Comparison of ENCODE assay signal across 9 cellular contexts in genomic region chr10:44981172-44982113, GRCh38. TPM values are rescaled to one million over a fixed set of nuclear protein-coding genes. Genes with fewer than 3 reads are reported as not detected.
DNase-seq lines count a peak whose midpoint lies in the region; ATAC-seq, FAIRE-seq and TF ChIP-seq lines count a peak whose summit lies in the region.
"Had no signal": no experiment of that assay in that cellular context is flagged by ENCODE, and none has a peak within 500 bp of the region (broad histone marks: within the 10 kb centered on the region; RNA-seq: fewer than 3 reads in every experiment).

No MANE protein-coding gene starts in this region.

- H4K20me1 ChIP-seq in endothelial cell of umbilical vein (replicated peaks; ENCODE audit: control insufficient read depth, extremely low read depth, insufficient read depth, low read length): no peaks in the 10 kb centered on the region

- no peaks in the 10 kb centered on the region for H3K9me1 ChIP-seq in endothelial cell of umbilical vein (replicated peaks; ENCODE audit: control insufficient read depth, extremely low read depth, insufficient read depth, low read length)

- POLR2A ChIA-PET in endothelial cell of umbilical vein (lab: Charles Lee): interaction anchor here (1.7 to 2.5 kb wide), 2 partner anchors 14 to 20 kb away, joined by 10 to 18 read pairs; partner anchors contain the start of gene ZNF22
- POLR2A ChIA-PET in CD4-positive, alpha-beta memory T cell (lab: Charles Lee; ENCODE audit: partially characterized antibody): no interaction called here

- H3K4me3 ChIP-seq in AG10803 (ENCODE audit: low read length) (no peak overlapping the region), endothelial cell of umbilical vein (replicated peaks in 1 of 3; ENCODE audit: insufficient read depth in 1 of 3, low read depth in 1 of 3, low read length in 3 of 3) (no peak overlapping the region)
- H3K4me3 ChIP-seq in CD4-positive, alpha-beta memory T cell (ENCODE audit: low read length in 2 of 2): no peak overlapping the region
- H3K4me3 ChIP-seq: cardiac muscle cell had no signal

- ATAC-seq in GM21528 (IDR thresholded peaks at IDR 0.05; ENCODE audit: low FRiP score, unreplicated experiment): peak; percentile 58
- no peak for ATAC-seq in stimulated activated naive CD8-positive, alpha-beta T cell treated with anti-CD3 and anti-CD28 coated beads, Interleukin-15, Interleukin-2, amounts not matched to agents 100 U/mL and 50 U/mL, for 24 hours

- peak overlapping the region; percentile 35 for H2AFZ ChIP-seq in endothelial cell of umbilical vein (ENCODE audit: low read depth, low read length)

- no peaks in the 10 kb centered on the region for H3K79me2 ChIP-seq in endothelial cell of umbilical vein (ENCODE audit: control insufficient read depth, insufficient read depth, low read length)

- H3K27ac ChIP-seq in endothelial cell of umbilical vein (ENCODE audit: insufficient read depth, low read depth, low read length): peak overlapping the region; percentile 94
- no peak overlapping the region for H3K27ac ChIP-seq in CD4-positive, alpha-beta memory T cell (ENCODE audit: low read depth, low read length)
- H3K27ac ChIP-seq: cardiac muscle cell had no signal

- intact Hi-C loops in endothelial cell of umbilical vein (cut with micrococcal nuclease): no loop called here
- intact Hi-C loops in CD4-positive, alpha-beta memory T cell (cut with micrococcal nuclease): no loop called here

- peak overlapping the region; percentile 48 for H3K27ac Mint-ChIP-seq in neural crest cell (ENCODE audit: unreplicated experiment)
- H3K27ac Mint-ChIP-seq in CD4-positive, alpha-beta memory T cell: peak overlapping the region in 1 of 7 donors; percentile 22

- dilution Hi-C loops in endothelial cell of umbilical vein (cut with MboI; ENCODE audit: extremely low pct_ligation_motif_present, low sequenced_read_pairs): no loop called here

- peak; percentile 95 for FAIRE-seq in endothelial cell of umbilical vein (lab: Jason Lieb, UNC)

- H3K9me3 Mint-ChIP-seq in neural crest cell: no peaks in the 10 kb centered on the region
- no peaks in the 10 kb centered on the region for H3K9me3 Mint-ChIP-seq in CD4-positive, alpha-beta memory T cell

- no TSS peak for BruUV-seq in endothelial cell of umbilical vein (replicated peaks; lab: Mats Ljungman, UMichigan)

- peaks cover 55% of the 10 kb centered on the region for H3K4me1 ChIP-seq in endothelial cell of umbilical vein (ENCODE audit: control insufficient read depth, extremely low read depth, insufficient read depth, low read length)
- H3K4me1 ChIP-seq in CD4-positive, alpha-beta memory T cell (ENCODE audit: insufficient read depth, low read length): no peaks in the 10 kb centered on the region

- peak overlapping the region; percentile 69 for H3K9ac ChIP-seq in endothelial cell of umbilical vein (replicated peaks; ENCODE audit: extremely low read depth, insufficient read depth, low read length)

- H3K27me3 Mint-ChIP-seq in neural crest cell (ENCODE audit: low read depth): no peaks in the 10 kb centered on the region
- H3K27me3 Mint-ChIP-seq in CD4-positive, alpha-beta memory T cell: no peaks in the 10 kb centered on the region

- H3K4me3 Mint-ChIP-seq in neural crest cell: no peak overlapping the region
- H3K4me3 Mint-ChIP-seq in CD4-positive, alpha-beta memory T cell: no peak overlapping the region

- peaks cover 0 to 11% of the 10 kb centered on the region in 2 experiments for H3K36me3 ChIP-seq in endothelial cell of umbilical vein (ENCODE audit: control insufficient read depth in 2 of 2, extremely low read depth in 1 of 2, insufficient read depth in 2 of 2, low read length in 2 of 2)
- H3K36me3 ChIP-seq in CD4-positive, alpha-beta memory T cell (ENCODE audit: insufficient read depth, low read length): no peaks in the 10 kb centered on the region
- H3K36me3 ChIP-seq: cardiac muscle cell had no signal

- no peaks in the 10 kb centered on the region for H3K36me3 Mint-ChIP-seq in neural crest cell (ENCODE audit: low read depth)
- no peaks in the 10 kb centered on the region for H3K36me3 Mint-ChIP-seq in CD4-positive, alpha-beta memory T cell

- TF ChIP-seq CTCF in AG10803 (conservative IDR thresholded peaks at IDR 0.05; ENCODE audit: low read length) (no peak), endothelial cell of umbilical vein (IDR thresholded peaks at IDR 0.05; ENCODE audit: extremely low read depth in 1 of 2, insufficient read depth in 1 of 2, low read depth in 1 of 2, low read length in 2 of 2) (no peak), neural crest cell (conservative IDR thresholded peaks at IDR 0.05) (no peak)

- peak overlapping the region; percentile 66 for H3K4me2 ChIP-seq in endothelial cell of umbilical vein (ENCODE audit: insufficient read depth, low read length)

- H3K27me3 ChIP-seq in endothelial cell of umbilical vein (ENCODE audit: control insufficient read depth in 2 of 2, insufficient read depth in 2 of 2, low read length in 2 of 2): no peaks in the 10 kb centered on the region
- no peaks in the 10 kb centered on the region for H3K27me3 ChIP-seq in CD4-positive, alpha-beta memory T cell (ENCODE audit: insufficient read depth, low read length)
- H3K27me3 ChIP-seq: cardiac muscle cell had no signal

- CTCF ChIA-PET in endothelial cell of umbilical vein (lab: Charles Lee): interaction anchor here (0.8 to 2.5 kb wide), 10 partner anchors 9 to 49 kb away, joined by 3 to 17 read pairs (median 5); partner anchors contain the start of gene RASSF4
- CTCF ChIA-PET in CD4-positive, alpha-beta memory T cell (lab: Charles Lee; ENCODE audit: partially characterized antibody): interaction anchor here (0.6 to 1.3 kb wide), 4 partner anchors 10 to 49 kb away, joined by 3 to 4 read pairs (median 4); no protein-coding TSS in a partner anchor

- H3K4me1 Mint-ChIP-seq in neural crest cell: peaks cover 47% of the 10 kb centered on the region
- H3K4me1 Mint-ChIP-seq in CD4-positive, alpha-beta memory T cell: no peaks in the 10 kb centered on the region

- DNase-seq in AG10803 (ENCODE audit: low read depth) (peak; percentile 89), NCI-H526 (lab: John Stamatoyannopoulos, UW) (peak; percentile 26 to 36), endothelial cell of umbilical vein (ENCODE audit: low read depth, low spot score) (peak; percentile 93), neural crest cell (ENCODE audit: low read depth, low spot score) (no peak)
- no peak for DNase-seq in CD4-positive, alpha-beta memory T cell
- no peak for DNase-seq in stimulated activated naive CD8-positive, alpha-beta T cell treated with anti-CD3 and anti-CD28 coated beads, Interleukin-15, Interleukin-2, amounts not matched to agents 100 U/mL and 50 U/mL, for 24 hours
- DNase-seq in stimulated activated CD4-positive, alpha-beta T cell treated with anti-CD3 and anti-CD28 coated beads, Interleukin-2, amount 100 ng/mL, for 48 hours: no peak

- no peaks in the 10 kb centered on the region for H3K9me3 ChIP-seq in endothelial cell of umbilical vein (replicated peaks; ENCODE audit: control insufficient read depth, insufficient read depth, low read length)
- no peaks in the 10 kb centered on the region for H3K9me3 ChIP-seq in CD4-positive, alpha-beta memory T cell (ENCODE audit: control insufficient read depth in 1 of 2, low read length in 2 of 2)

- no peak for TF ChIP-seq POLR2A in endothelial cell of umbilical vein (IDR thresholded peaks at IDR 0.05; ENCODE audit: low read depth, low read length)

TF ChIP-seq in endothelial cell of umbilical vein, 7 proteins besides CTCF, POLR2A, EP300 and RAD21 (continues in another document):
- TF ChIP-seq EZH2 (IDR thresholded peaks at IDR 0.05; ENCODE audit: borderline replicate concordance, low read depth, low read length, severe bottlenecking) (no peak), JUN (IDR thresholded peaks at IDR 0.05; ENCODE audit: borderline replicate concordance, insufficient read depth, insufficient read length, low read depth) (peak; percentile 62), FOS (IDR thresholded peaks at IDR 0.05; ENCODE audit: borderline replicate concordance, insufficient read depth, low read length) (peak; percentile 66)

RNA-seq across cellular contexts. Expression of gene DEPP1, which starts 2.8 kb away (rescaled TPM):
- total RNA-seq in endothelial cell of umbilical vein: 318 and 364 TPM in 2 replicates
- polyA plus RNA-seq in endothelial cell of umbilical vein: 849 and 951 TPM in 2 replicates
- polyA plus RNA-seq in endothelial cell of umbilical vein (2011; cell fraction: cytosol; rRNA removed): 584 and 653 TPM in 2 replicates
- 548 and 602 TPM in 2 replicates for polyA plus RNA-seq in endothelial cell of umbilical vein (2011; cell fraction: nucleus; rRNA removed)
- 130 and 295 TPM in 2 replicates for polyA plus RNA-seq in endothelial cell of umbilical vein (2012)
- 607 and 685 TPM in 2 replicates for polyA minus RNA-seq in endothelial cell of umbilical vein
- 0.72 TPM for polyA minus RNA-seq in endothelial cell of umbilical vein (2011; cell fraction: cytosol; rRNA and poly(A)+ RNA removed)
- polyA minus RNA-seq in endothelial cell of umbilical vein (2011; cell fraction: nucleus; rRNA and poly(A)+ RNA removed): 400 and 512 TPM in 2 replicates
- 0.50 and 1.1 TPM in 2 replicates for total RNA-seq in neural crest cell
- total RNA-seq in CD4-positive, alpha-beta memory T cell: not detected
- not detected for polyA plus RNA-seq in CD4-positive, alpha-beta memory T cell

RNA-seq across cellular contexts. Expression of gene ZNF22, which starts 19.3 kb away (rescaled TPM):
- total RNA-seq in endothelial cell of umbilical vein (45.0 and 48.7 TPM in 2 replicates), neural crest cell (51.0 and 52.8 TPM in 2 replicates)
- 15.3 and 21.0 TPM in 2 replicates for polyA plus RNA-seq in endothelial cell of umbilical vein
- 24.1 and 26.7 TPM in 2 replicates for polyA plus RNA-seq in endothelial cell of umbilical vein (2011; cell fraction: cytosol; rRNA removed)
- polyA plus RNA-seq in endothelial cell of umbilical vein (2011; cell fraction: nucleus; rRNA removed): 15.9 and 19.0 TPM in 2 replicates
- 34.7 and 37.6 TPM in 2 replicates for polyA plus RNA-seq in endothelial cell of umbilical vein (2012)
- polyA minus RNA-seq in endothelial cell of umbilical vein: 7.6 and 9.0 TPM in 2 replicates
- polyA minus RNA-seq in endothelial cell of umbilical vein (2011; cell fraction: cytosol; rRNA and poly(A)+ RNA removed): not detected
- polyA minus RNA-seq in endothelial cell of umbilical vein (2011; cell fraction: nucleus; rRNA and poly(A)+ RNA removed): 11.7 and 15.4 TPM in 2 replicates
- 10 to 100 TPM; 26.9 to 27.1 TPM for total RNA-seq in CD4-positive, alpha-beta memory T cell
- 10 to 100 TPM; 34.5 to 40.6 TPM for polyA plus RNA-seq in CD4-positive, alpha-beta memory T cell

RNA-seq across cellular contexts. Expression of gene RASSF4, which starts 21.8 kb away (rescaled TPM):
- total RNA-seq in endothelial cell of umbilical vein: 4.6 and 7.6 TPM in 2 replicates
- 8.2 and 9.8 TPM in 2 replicates for polyA plus RNA-seq in endothelial cell of umbilical vein
- polyA plus RNA-seq in endothelial cell of umbilical vein (2011; cell fraction: cytosol; rRNA removed): 3.9 and 4.8 TPM in 2 replicates
- 20.5 and 26.4 TPM in 2 replicates for polyA plus RNA-seq in endothelial cell of umbilical vein (2011; cell fraction: nucleus; rRNA removed)
- 1.8 and 3.8 TPM in 2 replicates for polyA plus RNA-seq in endothelial cell of umbilical vein (2012)
- polyA minus RNA-seq in endothelial cell of umbilical vein: 9.4 and 13.4 TPM in 2 replicates
- polyA minus RNA-seq in endothelial cell of umbilical vein (2011; cell fraction: cytosol; rRNA and poly(A)+ RNA removed): not detected
- 17.1 and 20.6 TPM in 2 replicates for polyA minus RNA-seq in endothelial cell of umbilical vein (2011; cell fraction: nucleus; rRNA and poly(A)+ RNA removed)
- total RNA-seq in neural crest cell: 16.4 and 18.6 TPM in 2 replicates
- 1 to 10 TPM; 1.6 to 1.8 TPM for total RNA-seq in CD4-positive, alpha-beta memory T cell
- under 1 TPM; 0.08 to 0.21 TPM for polyA plus RNA-seq in CD4-positive, alpha-beta memory T cell

Comparison
In these comparisons a context has a peak if more than half of its experiments do, and no peak if none do; other contexts are left out.
1. DNase-seq: peak in AG10803 (single experiment), NCI-H526 (2 of 2) and endothelial cell of umbilical vein (single experiment); none in neural crest cell (single experiment), CD4-positive, alpha-beta memory T cell (0 of 5), stimulated activated naive CD8-positive, alpha-beta T cell treated with anti-CD3 and anti-CD28 coated beads, Interleukin-15, Interleukin-2, amounts not matched to agents 100 U/mL and 50 U/mL, for 24 hours (single experiment) and stimulated activated CD4-positive, alpha-beta T cell treated with anti-CD3 and anti-CD28 coated beads, Interleukin-2, amount 100 ng/mL, for 48 hours (0 of 2).
2. RNA of gene DEPP1, which starts 2.8 kb away (total RNA-seq): 318 to 364 TPM in endothelial cell of umbilical vein; 0.50 to 1.1 TPM in neural crest cell and not detected in CD4-positive, alpha-beta memory T cell; every median in the first group is over 100 times any median in the second.